ENCODE assay signal across 8 cellular contexts in the genomic region with DNA sequence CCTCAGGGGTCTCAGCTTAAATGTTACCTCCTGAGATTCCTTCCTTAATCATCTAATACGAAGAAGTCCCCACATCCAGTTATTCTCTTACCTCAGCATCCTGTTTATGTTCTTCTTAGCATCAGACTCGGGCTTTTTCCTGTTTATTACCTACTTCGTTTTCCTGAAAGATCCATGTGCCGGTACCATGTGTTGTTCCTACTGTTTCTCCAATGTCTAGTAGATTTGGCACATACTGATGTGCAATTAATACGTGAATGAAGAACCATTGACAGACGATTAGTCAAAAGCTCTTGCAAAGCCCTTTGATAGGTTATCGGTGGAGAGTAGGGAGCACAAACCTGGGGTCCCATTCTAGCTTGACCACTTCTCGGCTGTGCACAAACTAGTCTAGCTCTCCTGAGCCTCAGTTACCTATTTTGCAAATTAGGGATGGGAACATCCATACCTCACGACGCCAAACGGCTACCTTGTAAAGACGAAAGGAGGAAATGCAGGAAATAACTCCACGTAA. TPM values are rescaled to one million over a fixed set of nuclear protein-coding genes. Genes with fewer than 3 reads are reported as not detected.
DNase-seq lines count a peak whose midpoint lies in the region; ATAC-seq and TF ChIP-seq lines count a peak whose summit lies in the region.

No MANE protein-coding gene starts in this region.

- no peak for TF ChIP-seq CTCF in fibroblast of villous mesenchyme (IDR thresholded peaks at IDR 0.05; ENCODE audit: insufficient read depth, low read depth, low read length)

- intact Hi-C loops in sciatic nerve (cut with DNase I): no loop called here

- ATAC-seq in HG02885 (IDR thresholded peaks at IDR 0.05; ENCODE audit: poor library complexity, unreplicated experiment): peak; percentile 5
- ATAC-seq in sciatic nerve: peak; percentile 36
- no peak for ATAC-seq in HG03469 (IDR thresholded peaks at IDR 0.05; ENCODE audit: unreplicated experiment)

- H3K4me3 ChIP-seq in GM08714 (ENCODE audit: low read length): peak overlapping the region; percentile 100
- H3K4me3 ChIP-seq in fibroblast of villous mesenchyme (ENCODE audit: low read depth, low read length): peak overlapping the region; percentile 90

- DNase-seq in SW480 (ENCODE audit: low spot score) (peak; percentile 25), fibroblast of villous mesenchyme (ENCODE audit: low read depth) (peak; percentile 35), sciatic nerve (ENCODE audit: low spot score) (no peak), GF-D8 (lab: John Stamatoyannopoulos, UW) (no peak)
- no peak for DNase-seq in NK-92 treated with Interleukin-12 subunit alpha and Interleukin-12 subunit beta, amount 100 ng/mL, for 24 hours (lab: John Stamatoyannopoulos, UW)

RNA-seq across cellular contexts. Expression of gene MAPKAPK5, which starts 0.7 kb away (rescaled TPM):
- total RNA-seq in fibroblast of villous mesenchyme (32.4 and 34.1 TPM in 2 replicates), sciatic nerve (50.5 TPM)

Comparison
In these comparisons a context has a peak if more than half of its experiments do, and no peak if none do; other contexts are left out.
1. DNase-seq: peak in SW480 (single experiment) and fibroblast of villous mesenchyme (single experiment); none in sciatic nerve (single experiment), NK-92 treated with Interleukin-12 subunit alpha and Interleukin-12 subunit beta, amount 100 ng/mL, for 24 hours (single experiment) and GF-D8 (single experiment).